Comparison of ENCODE assay signal across 10 cellular contexts in the genomic region with DNA sequence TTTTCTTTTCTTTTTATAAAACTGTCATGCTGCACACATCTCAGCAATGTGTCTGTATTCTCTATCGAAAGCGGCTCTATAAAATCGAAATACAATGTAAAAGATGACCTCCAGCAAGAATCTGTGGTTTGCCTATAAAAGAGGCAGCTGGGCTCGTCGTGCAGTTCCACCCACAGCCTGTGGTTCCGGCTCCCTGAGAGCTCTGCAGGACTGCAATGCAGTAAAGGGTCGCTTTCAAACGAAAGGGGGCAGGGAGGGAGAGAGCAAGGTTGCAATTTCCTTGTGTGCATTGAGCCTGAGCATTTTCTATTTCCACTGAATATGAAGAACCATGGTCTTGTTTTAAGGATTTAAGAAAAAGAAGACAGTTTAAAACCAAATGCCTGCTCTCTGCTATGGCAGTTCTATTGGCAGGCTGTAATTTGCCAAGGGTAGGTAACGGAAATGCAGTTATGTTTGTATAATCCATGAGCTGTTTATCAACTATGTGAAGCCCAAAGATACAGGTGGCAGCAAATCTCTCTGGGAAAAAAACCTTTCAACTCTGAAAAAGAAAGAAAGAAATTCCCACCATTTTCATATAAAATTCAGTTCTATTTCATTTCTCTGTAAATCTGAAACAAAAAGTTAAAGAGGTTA.
A peak's percentile ranks its signal among the peaks of the same experiment; 100 is the strongest.
DNase-seq lines count a peak whose midpoint lies in the region; ATAC-seq, FAIRE-seq and TF ChIP-seq lines count a peak whose summit lies in the region.
"Had no signal": no experiment of that assay in that cellular context is flagged by ENCODE, and none has a peak within 500 bp of the region (broad histone marks: within the 10 kb centered on the region; RNA-seq: fewer than 3 reads in every experiment).

No MANE protein-coding gene starts in this region.

- H3K36me3 Mint-ChIP-seq in endothelial cell (ENCODE audit: low read depth, unreplicated experiment) = no peaks in the 10 kb centered on the region

- H3K27ac ChIP-seq in left ventricle myocardium inferior (replicated peaks) (no peak overlapping the region), upper lobe of right lung (no peak overlapping the region)
- H3K27ac ChIP-seq: sigmoid colon had no signal

- H3K4me1 Mint-ChIP-seq in endothelial cell (ENCODE audit: unreplicated experiment) = peaks cover 3% of the 10 kb centered on the region

- H3K27me3 ChIP-seq in left ventricle myocardium inferior (ENCODE audit: low read depth) = no peaks in the 10 kb centered on the region
- H3K27me3 ChIP-seq in upper lobe of right lung = no peaks in the 10 kb centered on the region
- H3K27me3 ChIP-seq: sigmoid colon had no signal

- no peaks in the 10 kb centered on the region for H3K27me3 Mint-ChIP-seq in endothelial cell (ENCODE audit: unreplicated experiment)

- DNase-seq in left ventricle myocardium inferior (no peak), left ventricle myocardium superior (no peak), NCI-H774 (lab: John Stamatoyannopoulos, UW) (peak; percentile 55), endothelial cell (ENCODE audit: low spot score) (peak; percentile 40), urothelium cell line (ENCODE audit: low spot score) (peak; percentile 53), NCI-H345 treated with DMSO at 0.1 percent for 48 hours (lab: John Stamatoyannopoulos, UW; ENCODE audit: unreplicated experiment) (no peak), upper lobe of right lung (no peak), GM03348 (ENCODE audit: low spot score) (no peak)
- DNase-seq: activated effector memory CD4-positive, alpha-beta T cell treated with Interleukin-2 at 50 U/mL for 16 hours; sigmoid colon had no signal

- FAIRE-seq in urothelium cell line (lab: Jason Lieb, UNC) = no peak

- H3K4me3 ChIP-seq in left ventricle myocardium inferior = no peak overlapping the region
- no peak overlapping the region for H3K4me3 ChIP-seq in upper lobe of right lung
- H3K4me3 ChIP-seq: sigmoid colon had no signal

- intact Hi-C loops in left ventricle myocardium inferior (cut with micrococcal nuclease) (no loop called here), left ventricle myocardium superior (cut with micrococcal nuclease) (no loop called here), upper lobe of right lung (cut with DNase I) (no loop called here)

- ATAC-seq in left ventricle myocardium superior = no peak
- no peak for ATAC-seq in upper lobe of right lung

- TF ChIP-seq CTCF in left ventricle myocardium inferior (IDR thresholded peaks at IDR 0.05; ENCODE audit: borderline replicate concordance) = peak; percentile 10
- no peak for TF ChIP-seq CTCF in endothelial cell (IDR thresholded peaks at IDR 0.05; ENCODE audit: unreplicated experiment)
- no peak for TF ChIP-seq CTCF in upper lobe of right lung (IDR thresholded peaks at IDR 0.05)

- H3K36me3 ChIP-seq in left ventricle myocardium inferior = no peaks in the 10 kb centered on the region
- H3K36me3 ChIP-seq in upper lobe of right lung = no peaks in the 10 kb centered on the region
- H3K36me3 ChIP-seq: sigmoid colon had no signal

- H3K4me3 Mint-ChIP-seq in endothelial cell (ENCODE audit: unreplicated experiment) = no peak overlapping the region

- H3K4me1 ChIP-seq in left ventricle myocardium inferior (no peaks in the 10 kb centered on the region), upper lobe of right lung (no peaks in the 10 kb centered on the region)
- H3K4me1 ChIP-seq: sigmoid colon had no signal

- H3K9me3 Mint-ChIP-seq in endothelial cell (ENCODE audit: unreplicated experiment) = no peaks in the 10 kb centered on the region

- no peak overlapping the region for H3K27ac Mint-ChIP-seq in endothelial cell (ENCODE audit: unreplicated experiment)

- H3K9me3 ChIP-seq in left ventricle myocardium inferior (replicated peaks) (no peaks in the 10 kb centered on the region), upper lobe of right lung (no peaks in the 10 kb centered on the region)
- H3K9me3 ChIP-seq: sigmoid colon had no signal

Comparison
In these comparisons a context has a peak if more than half of its experiments do, and no peak if none do; other contexts are left out.
1. DNase-seq: peak in NCI-H774 (single experiment), endothelial cell (single experiment) and urothelium cell line (single experiment); none in left ventricle myocardium inferior (single experiment), left ventricle myocardium superior (single experiment), NCI-H345 treated with DMSO at 0.1 percent for 48 hours (single experiment), upper lobe of right lung (single experiment) and GM03348 (single experiment).